In the genomic region with DNA sequence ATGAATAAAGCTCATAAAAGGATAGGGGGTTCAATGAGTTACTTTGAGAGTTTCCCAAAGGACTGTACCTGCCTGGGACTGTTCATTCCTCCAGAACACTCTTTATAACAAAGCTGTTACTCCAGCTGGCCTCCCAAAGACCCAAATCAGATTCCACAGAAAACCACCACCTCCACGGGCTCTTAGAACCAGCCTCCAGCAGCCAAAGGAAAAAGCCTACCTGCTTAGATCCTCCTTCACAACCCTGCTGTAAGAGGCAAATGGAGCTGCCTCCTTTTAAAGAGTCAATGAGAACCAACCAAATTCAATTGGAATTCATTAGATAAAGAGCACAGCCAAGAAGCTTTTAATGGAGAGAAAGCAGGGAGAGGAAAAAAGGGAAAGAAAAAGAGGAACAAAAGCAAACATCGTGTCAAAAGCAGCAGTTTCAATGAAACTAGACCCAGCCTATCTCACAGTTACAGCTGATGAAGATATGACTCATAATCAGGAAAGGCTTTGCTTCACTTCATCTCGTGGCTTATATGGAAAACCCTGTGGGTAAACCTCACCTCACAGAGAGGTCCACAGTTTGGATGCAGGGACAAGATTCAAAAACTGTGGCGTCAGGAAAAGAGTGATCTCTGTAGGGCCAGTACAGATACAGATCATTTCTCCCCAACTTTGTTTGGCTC, we compare ENCODE assay signal across 11 cellular contexts. TPM values are rescaled to one million over a fixed set of nuclear protein-coding genes. Genes with fewer than 3 reads are reported as not detected.
DNase-seq lines count a peak whose midpoint lies in the region; ATAC-seq and TF ChIP-seq lines count a peak whose summit lies in the region.
"Had no signal": no experiment of that assay in that cellular context is flagged by ENCODE, and none has a peak within 500 bp of the region (broad histone marks: within the 10 kb centered on the region; RNA-seq: fewer than 3 reads in every experiment).

No MANE protein-coding gene starts in this region.

- no peak overlapping the region for H3K4me3 Mint-ChIP-seq in naive thymus-derived CD4-positive, alpha-beta T cell
- H3K4me3 Mint-ChIP-seq in chondrocyte (ENCODE audit: unreplicated experiment), result no peak overlapping the region
- H3K4me3 Mint-ChIP-seq: activated T-cell treated with anti-CD3 and anti-CD28 coated beads, Interleukin-2, amount 50 U/mL, for 72 hours had no signal

- no peak overlapping the region for H3K27ac Mint-ChIP-seq in naive thymus-derived CD4-positive, alpha-beta T cell
- H3K27ac Mint-ChIP-seq in chondrocyte (ENCODE audit: unreplicated experiment), result no peak overlapping the region
- H3K27ac Mint-ChIP-seq: activated T-cell treated with anti-CD3 and anti-CD28 coated beads, Interleukin-2, amount 50 U/mL, for 72 hours had no signal

- POLR2A ChIA-PET in naive thymus-derived CD4-positive, alpha-beta T cell (lab: Charles Lee), result no interaction called here

- intact Hi-C loops in naive thymus-derived CD4-positive, alpha-beta T cell (cut with micrococcal nuclease), result no loop called here

- peak; percentile 90 for ATAC-seq in GM19351 (IDR thresholded peaks at IDR 0.05; ENCODE audit: unreplicated experiment)
- ATAC-seq in HG03066 (IDR thresholded peaks at IDR 0.05; ENCODE audit: low read depth, unreplicated experiment), result peak; percentile 73
- ATAC-seq in SK-N-SH treated with all-trans-retinoic acid at 6 μM for 48 hours, result peak; percentile 54; the same call in 2 of the 3 replicates
- ATAC-seq in naive thymus-derived CD4-positive, alpha-beta T cell, result peak; percentile 40
- ATAC-seq: activated T-cell treated with anti-CD3 and anti-CD28 coated beads, Interleukin-2, amount 50 U/mL, for 72 hours; Panc1 had no signal

- H3K27me3 ChIP-seq in naive thymus-derived CD4-positive, alpha-beta T cell (ENCODE audit: control insufficient read depth in 2 of 2, insufficient read depth in 2 of 2, low read length in 2 of 2), result no peaks in the 10 kb centered on the region

- H3K4me3 ChIP-seq in naive thymus-derived CD4-positive, alpha-beta T cell (ENCODE audit: low read length), result no peak overlapping the region

- H3K9me3 ChIP-seq in naive thymus-derived CD4-positive, alpha-beta T cell (ENCODE audit: control insufficient read depth in 2 of 3, low read length in 3 of 3), result no peaks in the 10 kb centered on the region

- H3K9me3 Mint-ChIP-seq in naive thymus-derived CD4-positive, alpha-beta T cell, result no peaks in the 10 kb centered on the region
- no peaks in the 10 kb centered on the region for H3K9me3 Mint-ChIP-seq in chondrocyte (ENCODE audit: low read depth)
- H3K9me3 Mint-ChIP-seq: activated T-cell treated with anti-CD3 and anti-CD28 coated beads, Interleukin-2, amount 50 U/mL, for 72 hours had no signal

- CTCF ChIA-PET in naive thymus-derived CD4-positive, alpha-beta T cell (lab: Charles Lee), result no interaction called here

- no peak for DNase-seq in naive thymus-derived CD4-positive, alpha-beta T cell
- no peak for DNase-seq in NCI-H446 treated with DMSO at 0.1 percent for 48 hours (lab: John Stamatoyannopoulos, UW)
- no peak for DNase-seq in chondrocyte (ENCODE audit: low spot score)
- no peak for DNase-seq in HUDEP-2 (lab: John Stamatoyannopoulos, UW; ENCODE audit: unreplicated experiment in 76 of 76)
- no peak for DNase-seq in HT-29 (ENCODE audit: low spot score)
- DNase-seq: activated T-cell treated with anti-CD3 and anti-CD28 coated beads, Interleukin-2, amount 50 U/mL, for 72 hours; stimulated activated CD4-positive, alpha-beta T cell treated with anti-CD3 and anti-CD28 coated beads, Interleukin-2, amount 100 ng/mL, for 48 hours had no signal

- peaks cover 12 to 47% (median 22%) of the 10 kb centered on the region in 5 donors for H3K27me3 Mint-ChIP-seq in naive thymus-derived CD4-positive, alpha-beta T cell
- H3K27me3 Mint-ChIP-seq in chondrocyte (ENCODE audit: low read depth), result peaks cover 2% of the 10 kb centered on the region

- no peak for TF ChIP-seq CTCF in chondrocyte (IDR thresholded peaks at IDR 0.05)

- no peaks in the 10 kb centered on the region for H3K36me3 Mint-ChIP-seq in naive thymus-derived CD4-positive, alpha-beta T cell
- no peaks in the 10 kb centered on the region for H3K36me3 Mint-ChIP-seq in chondrocyte (ENCODE audit: low read depth)

- H3K36me3 ChIP-seq in naive thymus-derived CD4-positive, alpha-beta T cell (ENCODE audit: control insufficient read depth in 2 of 3, insufficient read depth in 3 of 3, low read length in 3 of 3), result no peaks in the 10 kb centered on the region

- no peaks in the 10 kb centered on the region for H3K4me1 ChIP-seq in naive thymus-derived CD4-positive, alpha-beta T cell (ENCODE audit: control insufficient read depth in 2 of 2, insufficient read depth in 2 of 2, low read length in 2 of 2)

- H3K4me1 Mint-ChIP-seq in naive thymus-derived CD4-positive, alpha-beta T cell, result peaks cover 0 to 2% (median 0%) of the 10 kb centered on the region in 7 donors
- peaks cover 11% of the 10 kb centered on the region for H3K4me1 Mint-ChIP-seq in chondrocyte (ENCODE audit: low read depth)

- H3K27ac ChIP-seq in naive thymus-derived CD4-positive, alpha-beta T cell (ENCODE audit: low read depth, low read length), result no peak overlapping the region

TF ChIP-seq in SK-N-SH treated with all-trans-retinoic acid at 6 μM for 48 hours, 23 proteins besides CTCF, POLR2A, EP300 and RAD21 (continues in another document):
- TF ChIP-seq, protein P1, sequence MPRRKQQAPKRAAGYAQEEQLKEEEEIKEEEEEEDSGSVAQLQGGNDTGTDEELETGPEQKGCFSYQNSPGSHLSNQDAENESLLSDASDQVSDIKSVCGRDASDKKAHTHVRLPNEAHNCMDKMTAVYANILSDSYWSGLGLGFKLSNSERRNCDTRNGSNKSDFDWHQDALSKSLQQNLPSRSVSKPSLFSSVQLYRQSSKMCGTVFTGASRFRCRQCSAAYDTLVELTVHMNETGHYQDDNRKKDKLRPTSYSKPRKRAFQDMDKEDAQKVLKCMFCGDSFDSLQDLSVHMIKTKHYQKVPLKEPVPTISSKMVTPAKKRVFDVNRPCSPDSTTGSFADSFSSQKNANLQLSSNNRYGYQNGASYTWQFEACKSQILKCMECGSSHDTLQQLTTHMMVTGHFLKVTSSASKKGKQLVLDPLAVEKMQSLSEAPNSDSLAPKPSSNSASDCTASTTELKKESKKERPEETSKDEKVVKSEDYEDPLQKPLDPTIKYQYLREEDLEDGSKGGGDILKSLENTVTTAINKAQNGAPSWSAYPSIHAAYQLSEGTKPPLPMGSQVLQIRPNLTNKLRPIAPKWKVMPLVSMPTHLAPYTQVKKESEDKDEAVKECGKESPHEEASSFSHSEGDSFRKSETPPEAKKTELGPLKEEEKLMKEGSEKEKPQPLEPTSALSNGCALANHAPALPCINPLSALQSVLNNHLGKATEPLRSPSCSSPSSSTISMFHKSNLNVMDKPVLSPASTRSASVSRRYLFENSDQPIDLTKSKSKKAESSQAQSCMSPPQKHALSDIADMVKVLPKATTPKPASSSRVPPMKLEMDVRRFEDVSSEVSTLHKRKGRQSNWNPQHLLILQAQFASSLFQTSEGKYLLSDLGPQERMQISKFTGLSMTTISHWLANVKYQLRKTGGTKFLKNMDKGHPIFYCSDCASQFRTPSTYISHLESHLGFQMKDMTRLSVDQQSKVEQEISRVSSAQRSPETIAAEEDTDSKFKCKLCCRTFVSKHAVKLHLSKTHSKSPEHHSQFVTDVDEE (CRISPR knock-in tag; IDR thresholded peaks at IDR 0.05), result no peak
- TF ChIP-seq ZFP30 (CRISPR knock-in tag; IDR thresholded peaks at IDR 0.05) (no peak), OSR1 (CRISPR knock-in tag; IDR thresholded peaks at IDR 0.05) (no peak), ZNF565 (CRISPR knock-in tag; conservative IDR thresholded peaks at IDR 0.05; ENCODE audit: low read depth) (no peak), BACH2 (CRISPR knock-in tag; IDR thresholded peaks at IDR 0.05; ENCODE audit: borderline replicate concordance) (no peak), PPARA (CRISPR knock-in tag; IDR thresholded peaks at IDR 0.05; ENCODE audit: borderline replicate concordance) (no peak), ARNTL (CRISPR knock-in tag; IDR thresholded peaks at IDR 0.05; ENCODE audit: borderline replicate concordance, low read depth) (no peak), TOX (CRISPR knock-in tag; IDR thresholded peaks at IDR 0.05; ENCODE audit: borderline replicate concordance) (no peak), GLIS3 (CRISPR knock-in tag; IDR thresholded peaks at IDR 0.05) (no peak), TCF4 (CRISPR knock-in tag; IDR thresholded peaks at IDR 0.05; ENCODE audit: borderline replicate concordance) (no peak)
- TF ChIP-seq, protein P2, sequence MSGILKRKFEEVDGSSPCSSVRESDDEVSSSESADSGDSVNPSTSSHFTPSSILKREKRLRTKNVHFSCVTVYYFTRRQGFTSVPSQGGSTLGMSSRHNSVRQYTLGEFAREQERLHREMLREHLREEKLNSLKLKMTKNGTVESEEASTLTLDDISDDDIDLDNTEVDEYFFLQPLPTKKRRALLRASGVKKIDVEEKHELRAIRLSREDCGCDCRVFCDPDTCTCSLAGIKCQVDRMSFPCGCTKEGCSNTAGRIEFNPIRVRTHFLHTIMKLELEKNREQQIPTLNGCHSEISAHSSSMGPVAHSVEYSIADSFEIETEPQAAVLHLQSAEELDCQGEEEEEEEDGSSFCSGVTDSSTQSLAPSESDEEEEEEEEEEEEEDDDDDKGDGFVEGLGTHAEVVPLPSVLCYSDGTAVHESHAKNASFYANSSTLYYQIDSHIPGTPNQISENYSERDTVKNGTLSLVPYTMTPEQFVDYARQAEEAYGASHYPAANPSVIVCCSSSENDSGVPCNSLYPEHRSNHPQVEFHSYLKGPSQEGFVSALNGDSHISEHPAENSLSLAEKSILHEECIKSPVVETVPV (CRISPR knock-in tag; IDR thresholded peaks at IDR 0.05), result no peak
- TF ChIP-seq, protein P3, sequence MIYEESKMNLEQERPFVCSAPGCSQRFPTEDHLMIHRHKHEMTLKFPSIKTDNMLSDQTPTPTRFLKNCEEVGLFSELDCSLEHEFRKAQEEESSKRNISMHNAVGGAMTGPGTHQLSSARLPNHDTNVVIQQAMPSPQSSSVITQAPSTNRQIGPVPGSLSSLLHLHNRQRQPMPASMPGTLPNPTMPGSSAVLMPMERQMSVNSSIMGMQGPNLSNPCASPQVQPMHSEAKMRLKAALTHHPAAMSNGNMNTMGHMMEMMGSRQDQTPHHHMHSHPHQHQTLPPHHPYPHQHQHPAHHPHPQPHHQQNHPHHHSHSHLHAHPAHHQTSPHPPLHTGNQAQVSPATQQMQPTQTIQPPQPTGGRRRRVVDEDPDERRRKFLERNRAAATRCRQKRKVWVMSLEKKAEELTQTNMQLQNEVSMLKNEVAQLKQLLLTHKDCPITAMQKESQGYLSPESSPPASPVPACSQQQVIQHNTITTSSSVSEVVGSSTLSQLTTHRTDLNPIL (CRISPR knock-in tag; IDR thresholded peaks at IDR 0.05; ENCODE audit: low read depth), result no peak

RNA-seq across cellular contexts. Expression of a gene that starts 27.8 kb away (rescaled TPM):
- total RNA-seq in naive thymus-derived CD4-positive, alpha-beta T cell, result 1 to 10 TPM; 1.2 to 3.7 (median 3.3) TPM
- polyA plus RNA-seq in naive thymus-derived CD4-positive, alpha-beta T cell, result 1 to 10 TPM; 2.0 to 2.8 TPM
- total RNA-seq in chondrocyte, result 2.2 to 3.5 TPM (median 2.6 TPM) in 3 replicates
- total RNA-seq in HT-29 (2014; rRNA removed; shearing (Covaris generic)), result 1.5 TPM in 1 of 2 replicates, not detected in the other

RNA-seq across cellular contexts. Expression of a gene that starts 37.9 kb away (rescaled TPM):
- not detected for total RNA-seq in naive thymus-derived CD4-positive, alpha-beta T cell
- not detected for polyA plus RNA-seq in naive thymus-derived CD4-positive, alpha-beta T cell
- total RNA-seq in chondrocyte, result 0.65 to 3.5 TPM (median 0.87 TPM) in 3 replicates
- total RNA-seq in HT-29 (2014; rRNA removed; shearing (Covaris generic)), result not detected in 2 replicates
- total RNA-seq: activated T-cell treated with anti-CD3 and anti-CD28 coated beads, Interleukin-2, amount 50 U/mL, for 72 hours had no signal

Comparison
In these comparisons a context has a peak if more than half of its experiments do, and no peak if none do; other contexts are left out.
1. ATAC-seq: peak in every context shown above with its lines; median percentile 90 in GM19351; 73 in HG03066; 54 in SK-N-SH treated with all-trans-retinoic acid at 6 μM for 48 hours; 40 in naive thymus-derived CD4-positive, alpha-beta T cell.